ENCODE assay signal across 22 cellular contexts in the genomic region with DNA sequence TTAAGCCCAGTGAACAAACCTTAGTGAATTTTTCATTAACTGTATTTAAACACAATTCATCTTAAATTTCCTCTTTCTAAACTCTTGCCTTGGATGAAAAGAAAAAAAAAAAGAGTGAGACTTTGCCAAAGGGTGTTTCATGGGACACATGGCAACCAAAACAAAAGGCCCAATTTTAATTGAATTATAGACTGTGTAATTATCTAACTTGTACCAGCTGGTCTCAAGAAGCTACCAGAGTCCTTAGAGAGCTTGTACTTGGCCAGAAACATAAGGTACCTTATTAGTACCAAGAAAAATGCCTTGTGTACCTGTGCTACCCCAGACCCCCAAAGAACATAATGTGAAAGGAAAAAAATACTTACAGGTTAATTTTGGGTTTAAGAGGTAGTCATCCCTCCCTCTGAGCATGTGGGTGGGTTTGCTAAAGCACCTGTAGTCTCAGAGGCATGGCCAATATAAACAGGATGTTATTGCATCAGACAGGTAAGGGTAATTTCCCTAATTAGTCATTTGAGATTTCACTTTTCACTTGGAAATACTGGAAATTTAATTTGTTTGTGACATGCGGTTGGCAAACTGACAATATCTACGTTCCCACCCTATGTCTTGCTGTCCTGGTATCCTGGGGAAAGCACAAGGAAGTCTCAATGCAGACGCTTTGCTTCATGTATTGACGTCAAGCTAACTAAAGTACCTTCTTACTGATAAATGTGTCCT.
A peak's percentile ranks its signal among the peaks of the same experiment; 100 is the strongest.
DNase-seq lines count a peak whose midpoint lies in the region; ATAC-seq, FAIRE-seq and TF ChIP-seq lines count a peak whose summit lies in the region.
"Had no signal": no experiment of that assay in that cellular context is flagged by ENCODE, and none has a peak within 500 bp of the region (broad histone marks: within the 10 kb centered on the region; RNA-seq: fewer than 3 reads in every experiment).

No MANE protein-coding gene starts in this region.

- TF ChIP-seq CTCF in brain (conservative IDR thresholded peaks at IDR 0.05) (no peak), gastrocnemius medialis (IDR thresholded peaks at IDR 0.05 in 4 of 5, conservative IDR thresholded peaks at IDR 0.05 in 1 of 5) (no peak)

- H3K9me3 ChIP-seq in small intestine (ENCODE audit: control insufficient read depth, low read depth) (no peaks in the 10 kb centered on the region), gastrocnemius medialis (no peaks in the 10 kb centered on the region)
- H3K9me3 ChIP-seq: tibial artery had no signal

- peak; percentile 2 to 72 for DNase-seq in NCI-H2081 (lab: John Stamatoyannopoulos, UW)
- DNase-seq in NCI-H2081 treated with DMSO at 0.1 percent for 48 hours (lab: John Stamatoyannopoulos, UW) = no peak
- peak; percentile 66 to 79 for DNase-seq in NCI-H446 (lab: John Stamatoyannopoulos, UW)
- DNase-seq in small intestine = no peak
- DNase-seq in AML-193 (lab: John Stamatoyannopoulos, UW) = no peak
- DNase-seq in gastrocnemius medialis = no peak
- DNase-seq in T-helper 2 cell treated with Interferon-gamma antibody and Interleukin-4, amounts not matched to agents 5 μg/mL and 100 μg/mL, for 36 hours (ENCODE audit: low spot score) = no peak
- DNase-seq: activated B cell treated with CpG ODN at 0.5 μM for 24 hours; activated CD4-positive, alpha-beta memory T cell treated with anti-CD3 and anti-CD28 coated beads for 36 hours; CD8-positive, alpha-beta memory T cell; GM23248; mesendoderm; naive thymus-derived CD4-positive, alpha-beta T cell; NCI-H1092; NCI-H510A; stimulated activated CD4-positive, alpha-beta T cell treated with anti-CD3 and anti-CD28 coated beads, Interleukin-12 subunit alpha, Interleukin-12 subunit beta, amount 100 ng/mL, for 4 hours; stimulated activated CD4-positive, alpha-beta T cell treated with anti-CD3 and anti-CD28 coated beads, Interleukin-4, amount 100 ng/mL, for 4 hours; tibial artery had no signal

- intact Hi-C loops in gastrocnemius medialis (cut with DNase I; ENCODE audit: low total_unique reads) = no loop called here

- WGBS in small intestine, 3 donors = 63 to 79% (median 70%) methylated on average over 4 of the region's 4 CpGs

- no peaks in the 10 kb centered on the region for H3K4me1 ChIP-seq in small intestine (ENCODE audit: control insufficient read depth in 2 of 2, insufficient read depth in 1 of 2, low read depth in 1 of 2, low read length in 1 of 2)
- no peaks in the 10 kb centered on the region for H3K4me1 ChIP-seq in gastrocnemius medialis
- H3K4me1 ChIP-seq: tibial artery had no signal

- no peak for FAIRE-seq in small intestine (lab: Jason Lieb, UNC)
- FAIRE-seq: HepG2 had no signal

- H3K27me3 Mint-ChIP-seq in brain = no peaks in the 10 kb centered on the region
- H3K27me3 Mint-ChIP-seq in T-helper 2 cell treated with Interferon-gamma antibody and Interleukin-4, amounts not matched to agents 5 μg/mL and 100 μg/mL, for 36 hours (ENCODE audit: low read depth) = no peaks in the 10 kb centered on the region
- H3K27me3 Mint-ChIP-seq: activated CD4-positive, alpha-beta memory T cell treated with anti-CD3 and anti-CD28 coated beads for 36 hours had no signal

- TF ChIP-seq POLR2A in gastrocnemius medialis (IDR thresholded peaks at IDR 0.05) = no peak

- peaks cover 49% of the 10 kb centered on the region for H3K36me3 Mint-ChIP-seq in brain
- no peaks in the 10 kb centered on the region for H3K36me3 Mint-ChIP-seq in T-helper 2 cell treated with Interferon-gamma antibody and Interleukin-4, amounts not matched to agents 5 μg/mL and 100 μg/mL, for 36 hours (ENCODE audit: low read depth)
- H3K36me3 Mint-ChIP-seq: activated CD4-positive, alpha-beta memory T cell treated with anti-CD3 and anti-CD28 coated beads for 36 hours; CD8-positive, alpha-beta memory T cell; naive thymus-derived CD4-positive, alpha-beta T cell had no signal

- H3K27ac Mint-ChIP-seq in brain = peak overlapping the region in 4 of 5 experiments; percentile 55 to 83 (median 68)
- H3K27ac Mint-ChIP-seq in T-helper 2 cell treated with Interferon-gamma antibody and Interleukin-4, amounts not matched to agents 5 μg/mL and 100 μg/mL, for 36 hours = no peak overlapping the region
- H3K27ac Mint-ChIP-seq: activated B cell treated with CpG ODN at 0.5 μM for 24 hours; activated CD4-positive, alpha-beta memory T cell treated with anti-CD3 and anti-CD28 coated beads for 36 hours; CD8-positive, alpha-beta memory T cell; naive thymus-derived CD4-positive, alpha-beta T cell; stimulated activated naive CD8-positive, alpha-beta T cell treated with anti-CD3 and anti-CD28 coated beads, Interleukin-15, Interleukin-2, amounts not matched to agents 100 ng/mL and 50 ng/mL, for 24 hours had no signal

- no peaks in the 10 kb centered on the region for H3K9me3 Mint-ChIP-seq in brain
- H3K9me3 Mint-ChIP-seq in T-helper 2 cell treated with Interferon-gamma antibody and Interleukin-4, amounts not matched to agents 5 μg/mL and 100 μg/mL, for 36 hours = no peaks in the 10 kb centered on the region
- H3K9me3 Mint-ChIP-seq: activated B cell treated with CpG ODN at 0.5 μM for 24 hours; activated CD4-positive, alpha-beta memory T cell treated with anti-CD3 and anti-CD28 coated beads for 36 hours; CD8-positive, alpha-beta memory T cell; stimulated activated naive CD8-positive, alpha-beta T cell treated with anti-CD3 and anti-CD28 coated beads, Interleukin-15, Interleukin-2, amounts not matched to agents 100 ng/mL and 50 ng/mL, for 24 hours had no signal

- peak overlapping the region in 2 of 5 experiments; percentile 11 to 33 for H3K4me3 Mint-ChIP-seq in brain
- no peak overlapping the region for H3K4me3 Mint-ChIP-seq in T-helper 2 cell treated with Interferon-gamma antibody and Interleukin-4, amounts not matched to agents 5 μg/mL and 100 μg/mL, for 36 hours
- H3K4me3 Mint-ChIP-seq: activated B cell treated with CpG ODN at 0.5 μM for 24 hours; activated CD4-positive, alpha-beta memory T cell treated with anti-CD3 and anti-CD28 coated beads for 36 hours; CD8-positive, alpha-beta memory T cell; naive thymus-derived CD4-positive, alpha-beta T cell; stimulated activated naive CD8-positive, alpha-beta T cell treated with anti-CD3 and anti-CD28 coated beads, Interleukin-15, Interleukin-2, amounts not matched to agents 100 ng/mL and 50 ng/mL, for 24 hours had no signal

- no peak overlapping the region for H3K27ac ChIP-seq in small intestine (ENCODE audit: low read depth in 1 of 2, low read length in 1 of 2)
- no peak overlapping the region for H3K27ac ChIP-seq in gastrocnemius medialis
- H3K27ac ChIP-seq: cardiac muscle cell, GM23248, tibial artery had no signal

- ATAC-seq in gastrocnemius medialis = no peak
- ATAC-seq: HepG2; naive thymus-derived CD4-positive, alpha-beta T cell had no signal

- H3K27me3 ChIP-seq in small intestine (ENCODE audit: control insufficient read depth in 2 of 2, insufficient read depth in 2 of 2, low read length in 2 of 2) = no peaks in the 10 kb centered on the region
- no peaks in the 10 kb centered on the region for H3K27me3 ChIP-seq in gastrocnemius medialis
- H3K27me3 ChIP-seq: cardiac muscle cell, tibial artery had no signal

- peaks cover 56% of the 10 kb centered on the region for H3K4me1 Mint-ChIP-seq in brain
- H3K4me1 Mint-ChIP-seq in T-helper 2 cell treated with Interferon-gamma antibody and Interleukin-4, amounts not matched to agents 5 μg/mL and 100 μg/mL, for 36 hours (ENCODE audit: low read depth) = no peaks in the 10 kb centered on the region
- H3K4me1 Mint-ChIP-seq: activated B cell treated with CpG ODN at 0.5 μM for 24 hours; CD8-positive, alpha-beta memory T cell; naive thymus-derived CD4-positive, alpha-beta T cell had no signal

- H3K36me3 ChIP-seq in small intestine (ENCODE audit: control insufficient read depth in 2 of 2, insufficient read depth in 2 of 2, low read length in 2 of 2) = no peaks in the 10 kb centered on the region
- no peaks in the 10 kb centered on the region for H3K36me3 ChIP-seq in gastrocnemius medialis
- H3K36me3 ChIP-seq: cardiac muscle cell, tibial artery had no signal

- in situ Hi-C loops in gastrocnemius medialis (cut with MboI; ENCODE audit: low sequenced_read_pairs in 4 of 4) = loop anchor here in 1 of 4 donors (25.0 kb wide), 1 partner anchor 215 kb away; no protein-coding TSS in a partner anchor

- no peak overlapping the region for H3K4me3 ChIP-seq in small intestine (ENCODE audit: low read depth in 1 of 2, low read length in 2 of 2)
- H3K4me3 ChIP-seq in gastrocnemius medialis = no peak overlapping the region
- H3K4me3 ChIP-seq: cardiac muscle cell, GM23248, tibial artery had no signal

Comparison
In these comparisons a context has a peak if more than half of its experiments do, and no peak if none do; other contexts are left out.
1. DNase-seq: peak in NCI-H2081 (2 of 2) and NCI-H446 (2 of 2); none in NCI-H2081 treated with DMSO at 0.1 percent for 48 hours (single experiment), small intestine (single experiment), AML-193 (0 of 2), gastrocnemius medialis (0 of 2) and T-helper 2 cell treated with Interferon-gamma antibody and Interleukin-4, amounts not matched to agents 5 μg/mL and 100 μg/mL, for 36 hours (single experiment).